ENCODE assay signal across 11 cellular contexts in genomic region chr5:132256783-132257130, GRCh38. TPM values are rescaled to one million over a fixed set of nuclear protein-coding genes. Genes with fewer than 3 reads are reported as not detected.
DNase-seq lines count a peak whose midpoint lies in the region; ATAC-seq and TF ChIP-seq lines count a peak whose summit lies in the region.
"Had no signal": no experiment of that assay in that cellular context is flagged by ENCODE, and none has a peak within 500 bp of the region (broad histone marks: within the 10 kb centered on the region; RNA-seq: fewer than 3 reads in every experiment).

No MANE protein-coding gene starts in this region.

- H3K4me1 ChIP-seq in HUES64 (ENCODE audit: insufficient read depth, low read length): peaks cover 21% of the 10 kb centered on the region

- no peak for TF ChIP-seq CTCF in brain microvascular endothelial cell (IDR thresholded peaks at IDR 0.05; ENCODE audit: low read depth, low read length, missing control alignments)

- H3K4me3 ChIP-seq in HUES64 (ENCODE audit: low read length) (peak overlapping the region; percentile 61), brain microvascular endothelial cell (ENCODE audit: low read depth, low read length) (peak overlapping the region; percentile 81)
- H3K4me3 ChIP-seq: mucosa of descending colon had no signal

- H3K27me3 ChIP-seq in HUES64 (ENCODE audit: insufficient read depth, low read length) (peaks cover 21% of the 10 kb centered on the region), brain microvascular endothelial cell (replicated peaks) (no peaks in the 10 kb centered on the region)

- H3K4me1 Mint-ChIP-seq in stimulated activated naive B cell treated with anti-CD40 and anti-IgM and Interleukin-4, amounts not matched to agents 10 μg/mL and 1 μg/mL and 100 μg/mL, for 72 hours: peaks cover 7 to 21% of the 10 kb centered on the region in 2 donors

- H3K9me3 Mint-ChIP-seq in stimulated activated naive B cell treated with anti-CD40 and anti-IgM and Interleukin-4, amounts not matched to agents 10 μg/mL and 1 μg/mL and 100 μg/mL, for 72 hours: no peaks in the 10 kb centered on the region

- ATAC-seq in stimulated activated naive B cell treated with anti-CD40 and anti-IgM and Interleukin-4, amounts not matched to agents 10 μg/mL and 1 μg/mL and 100 μg/mL, for 72 hours (replicated peaks): no peak

- H3K36me3 ChIP-seq in HUES64 (ENCODE audit: insufficient read depth, low read length) (no peaks in the 10 kb centered on the region), brain microvascular endothelial cell (replicated peaks) (peaks cover 3% of the 10 kb centered on the region)

- H3K9ac ChIP-seq in HUES64 (ENCODE audit: low read depth, low read length): peak overlapping the region; percentile 25; the same call in 1 of the 2 replicates

- DNase-seq in brain microvascular endothelial cell (no peak), mesenteric fat pad (ENCODE audit: low spot score) (peak; percentile 82), hippocampal formation (lab: John Stamatoyannopoulos, UW) (no peak), mucosa of gallbladder (ENCODE audit: low spot score) (no peak), Kasumi-1 (lab: John Stamatoyannopoulos, UW) (no peak)
- no peak for DNase-seq in stimulated activated naive B cell treated with anti-CD40 and anti-IgM and Interleukin-4, amounts not matched to agents 10 μg/mL and 1 μg/mL and 100 μg/mL, for 72 hours
- DNase-seq: DMS79, foreskin fibroblast, MM.1S had no signal

- in situ Hi-C loops in brain microvascular endothelial cell (cut with HindIII; ENCODE audit: low pct_ligation_motif_present, low sequenced_read_pairs): no loop called here

- 68% methylated on average over 6 of the region's 6 CpGs for WGBS in HUES64

- H3K27ac Mint-ChIP-seq in stimulated activated naive B cell treated with anti-CD40 and anti-IgM and Interleukin-4, amounts not matched to agents 10 μg/mL and 1 μg/mL and 100 μg/mL, for 72 hours: peak overlapping the region; percentile 4

- H3K9me3 ChIP-seq in HUES64 (ENCODE audit: insufficient read depth, low read depth, low read length): no peaks in the 10 kb centered on the region
- H3K9me3 ChIP-seq: mucosa of descending colon had no signal

- peaks cover 32 to 36% of the 10 kb centered on the region in 2 donors for H3K27me3 Mint-ChIP-seq in stimulated activated naive B cell treated with anti-CD40 and anti-IgM and Interleukin-4, amounts not matched to agents 10 μg/mL and 1 μg/mL and 100 μg/mL, for 72 hours

- H3K36me3 Mint-ChIP-seq in stimulated activated naive B cell treated with anti-CD40 and anti-IgM and Interleukin-4, amounts not matched to agents 10 μg/mL and 1 μg/mL and 100 μg/mL, for 72 hours: no peaks in the 10 kb centered on the region

- H3K27ac ChIP-seq in HUES64 (ENCODE audit: low read depth, low read length): no peak overlapping the region
- H3K27ac ChIP-seq in brain microvascular endothelial cell: no peak overlapping the region

- H3K4me3 Mint-ChIP-seq in stimulated activated naive B cell treated with anti-CD40 and anti-IgM and Interleukin-4, amounts not matched to agents 10 μg/mL and 1 μg/mL and 100 μg/mL, for 72 hours: peak overlapping the region in 1 of 2 donors; percentile 26

RNA-seq across cellular contexts. Expression of gene PDLIM4, which starts 0.7 kb away (rescaled TPM):
- polyA plus RNA-seq in HUES64 (2013, experiment 1 of 2): 8.4 TPM
- 15.5 TPM for polyA plus RNA-seq in HUES64 (2013, experiment 2 of 2)
- total RNA-seq in mesenteric fat pad (23.1 TPM), mucosa of gallbladder (20.7 TPM)

RNA-seq across cellular contexts. Expression of gene P4HA2, which starts 29.1 kb away (rescaled TPM):
- polyA plus RNA-seq in HUES64 (2013, experiment 1 of 2): 3.6 TPM
- 6.5 TPM for polyA plus RNA-seq in HUES64 (2013, experiment 2 of 2)
- total RNA-seq in mesenteric fat pad (15.7 TPM), mucosa of gallbladder (47.5 TPM)

RNA-seq across cellular contexts. Expression of gene SLC22A4, which starts 37.4 kb away (rescaled TPM):
- polyA plus RNA-seq in HUES64 (2013, experiment 1 of 2): 0.25 TPM
- polyA plus RNA-seq in HUES64 (2013, experiment 2 of 2): not detected
- total RNA-seq in mesenteric fat pad: 5.4 TPM
- total RNA-seq in mucosa of gallbladder: 0.37 TPM
